8 cellular contexts compared by ENCODE assay signal in the genomic region with DNA sequence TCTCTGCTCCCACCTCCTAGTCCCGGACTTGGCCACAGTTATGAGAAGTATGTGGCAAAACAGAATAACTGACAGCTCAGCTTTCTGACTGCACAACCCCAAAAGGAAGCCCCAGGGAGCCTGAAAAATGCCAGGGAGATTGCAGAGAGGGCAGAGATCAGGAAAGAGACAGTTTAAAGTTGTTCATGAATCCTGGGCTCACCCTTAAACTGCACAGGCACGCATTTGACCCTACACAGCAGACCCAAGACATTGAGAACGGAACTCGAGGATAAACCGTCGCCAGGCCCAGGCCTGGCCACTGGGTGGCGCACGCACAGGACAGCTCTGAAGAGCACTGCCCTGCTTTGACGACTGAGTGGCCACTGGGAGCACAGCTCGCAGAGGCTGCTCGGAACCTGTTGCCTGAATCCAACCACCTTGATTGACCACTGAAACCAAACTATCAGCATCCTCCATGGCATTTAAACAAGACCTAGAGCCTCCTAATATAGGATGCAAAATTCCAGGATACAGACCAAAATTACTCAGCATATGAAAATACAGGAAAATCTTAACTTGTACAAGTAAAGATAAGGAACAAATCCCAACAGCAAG.
A peak's percentile ranks its signal among the peaks of the same experiment; 100 is the strongest.
DNase-seq lines count a peak whose midpoint lies in the region; ATAC-seq and TF ChIP-seq lines count a peak whose summit lies in the region.

No MANE protein-coding gene starts in this region.

- WGBS in transverse colon (ENCODE audit: low coverage in 1 of 2), 2 donors: 0 to 4% methylated on average over 1 to 11 of the region's 11 CpGs

- H3K27ac Mint-ChIP-seq in natural killer cell treated with Interleukin-12 subunit alpha and Interleukin-12 subunit beta and Interleukin-15 and Interleukin-18, amount 100 ng/mL, for 72 hours: no peak overlapping the region

- TF ChIP-seq CTCF in epithelial cell of proximal tubule (conservative IDR thresholded peaks at IDR 0.05; ENCODE audit: low read depth, low read length): peak; percentile 83
- peak; percentile 68 to 77 (median 73) for TF ChIP-seq CTCF in transverse colon (IDR thresholded peaks at IDR 0.05)

- H3K4me3 Mint-ChIP-seq in natural killer cell treated with Interleukin-12 subunit alpha and Interleukin-12 subunit beta and Interleukin-15 and Interleukin-18, amount 100 ng/mL, for 72 hours: no peak overlapping the region

- no peaks in the 10 kb centered on the region for H3K36me3 Mint-ChIP-seq in natural killer cell treated with Interleukin-12 subunit alpha and Interleukin-12 subunit beta and Interleukin-15 and Interleukin-18, amount 100 ng/mL, for 72 hours

- H3K27me3 ChIP-seq in transverse colon: peaks cover 5% of the 10 kb centered on the region

- H3K27ac ChIP-seq in transverse colon: no peak overlapping the region

- no peak for TF ChIP-seq POLR2A in transverse colon (IDR thresholded peaks at IDR 0.05)

- peak; percentile 62 for DNase-seq in SIG-M5 treated with dmso at 0.1 percent for 504 hours (lab: John Stamatoyannopoulos, UW; ENCODE audit: unreplicated experiment)
- no peak for DNase-seq in SIG-M5 (lab: John Stamatoyannopoulos, UW)
- DNase-seq in NCI-H146 treated with DMSO at 0.1 percent for 48 hours (lab: John Stamatoyannopoulos, UW; ENCODE audit: unreplicated experiment): peak; percentile 2
- peak; percentile 21 for DNase-seq in activated CD4-positive, alpha-beta T cell treated with anti-CD3 and anti-CD28 coated beads, Interleukin-2, amount 50 U/mL, for 1 hour
- no peak for DNase-seq in epithelial cell of proximal tubule (ENCODE audit: low read depth)
- peak; percentile 75 for DNase-seq in natural killer cell treated with Interleukin-12 subunit alpha and Interleukin-12 subunit beta and Interleukin-15 and Interleukin-18, amount 100 ng/mL, for 72 hours (ENCODE audit: low spot score)
- peak; percentile 68 for DNase-seq in transverse colon

- H3K36me3 ChIP-seq in transverse colon: no peaks in the 10 kb centered on the region

- peak; percentile 76 to 82 for ATAC-seq in natural killer cell treated with Interleukin-12 subunit alpha and Interleukin-12 subunit beta and Interleukin-15 and Interleukin-18, amount 100 ng/mL, for 72 hours
- ATAC-seq in HG03469 (IDR thresholded peaks at IDR 0.05; ENCODE audit: unreplicated experiment): no peak

- in situ Hi-C loops in transverse colon (cut with MboI; ENCODE audit: low pct_ligation_motif_present in 1 of 4, low pct_unique_long_range_greater_than_20kb in 1 of 4, low sequenced_read_pairs in 3 of 4): no loop called here

- intact Hi-C loops in transverse colon (cut with DNase I; ENCODE audit: low total_unique reads): loop anchor here (2.0 kb wide), 1 partner anchor 76 kb away; no protein-coding TSS in a partner anchor

- no peaks in the 10 kb centered on the region for H3K9me3 ChIP-seq in transverse colon

- H3K4me3 ChIP-seq in epithelial cell of proximal tubule (ENCODE audit: low read depth, low read length) (no peak overlapping the region), transverse colon (no peak overlapping the region)

- peaks cover 6% of the 10 kb centered on the region in 2 donors for H3K4me1 Mint-ChIP-seq in natural killer cell treated with Interleukin-12 subunit alpha and Interleukin-12 subunit beta and Interleukin-15 and Interleukin-18, amount 100 ng/mL, for 72 hours (ENCODE audit: low read depth in 2 of 2)

- no peaks in the 10 kb centered on the region for H3K9me3 Mint-ChIP-seq in natural killer cell treated with Interleukin-12 subunit alpha and Interleukin-12 subunit beta and Interleukin-15 and Interleukin-18, amount 100 ng/mL, for 72 hours

- no peaks in the 10 kb centered on the region for H3K4me1 ChIP-seq in transverse colon

- TF ChIP-seq EP300 in transverse colon (IDR thresholded peaks at IDR 0.05; ENCODE audit: low read depth): no peak

- peaks cover 16 to 19% of the 10 kb centered on the region in 2 donors for H3K27me3 Mint-ChIP-seq in natural killer cell treated with Interleukin-12 subunit alpha and Interleukin-12 subunit beta and Interleukin-15 and Interleukin-18, amount 100 ng/mL, for 72 hours

Comparison
In these comparisons a context has a peak if more than half of its experiments do, and no peak if none do; other contexts are left out.
1. DNase-seq: peak in SIG-M5 treated with dmso at 0.1 percent for 504 hours (single experiment), NCI-H146 treated with DMSO at 0.1 percent for 48 hours (single experiment), activated CD4-positive, alpha-beta T cell treated with anti-CD3 and anti-CD28 coated beads, Interleukin-2, amount 50 U/mL, for 1 hour (single experiment), natural killer cell treated with Interleukin-12 subunit alpha and Interleukin-12 subunit beta and Interleukin-15 and Interleukin-18, amount 100 ng/mL, for 72 hours (single experiment) and transverse colon (single experiment); none in SIG-M5 (single experiment) and epithelial cell of proximal tubule (single experiment).